In the genomic region with DNA sequence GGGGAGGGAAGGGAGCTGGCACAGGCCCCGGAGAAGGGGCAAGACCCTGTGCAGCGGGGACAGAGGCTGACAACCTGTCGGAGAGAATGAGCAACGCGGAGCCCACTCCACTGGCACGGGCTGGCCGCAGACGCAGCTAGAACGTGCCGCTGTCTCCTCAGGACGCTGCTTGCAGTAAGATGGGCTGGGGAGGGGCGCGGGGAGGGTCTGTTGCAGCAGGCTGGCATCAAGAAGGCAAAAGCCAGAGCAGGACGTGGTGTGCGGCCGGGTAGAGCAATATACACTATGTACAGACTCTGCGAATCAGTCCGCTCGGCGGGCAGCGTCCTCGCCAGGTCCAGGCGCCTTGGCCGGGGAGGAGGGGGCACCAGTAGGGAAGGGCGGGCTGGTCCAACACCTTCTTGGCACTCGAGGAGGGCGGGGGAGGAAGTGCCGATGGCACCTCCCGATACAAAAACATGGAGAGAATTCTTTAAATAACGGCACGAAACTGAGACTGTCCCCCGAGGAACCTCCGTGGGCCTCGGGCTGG, we compare ENCODE assay signal across 24 cellular contexts.
"Had no signal": no experiment of that assay in that cellular context is flagged by ENCODE, and none has a peak within 500 bp of the region (broad histone marks: within the 10 kb centered on the region; RNA-seq: fewer than 3 reads in every experiment).

No MANE protein-coding gene starts in this region.

- H3K4me3 ChIP-seq: gastrocnemius medialis, heart left ventricle, lung, transverse colon, vagina had no signal

- DNase-seq: activated CD4-positive, alpha-beta memory T cell treated with anti-CD3 and anti-CD28 coated beads for 36 hours; activated CD4-positive, alpha-beta T cell treated with anti-CD3 and anti-CD28 coated beads for 1 hour; activated CD8-positive, alpha-beta memory T cell treated with anti-CD3 and anti-CD28 coated beads, Interleukin-2, amount 10 ng/mL, durations not matched to agents 7 days and 5 days; activated gamma-delta T cell; activated naive CD8-positive, alpha-beta T cell treated with anti-CD3 and anti-CD28 coated beads for 36 hours; activated T-cell treated with anti-CD3 and anti-CD28 coated beads, Interleukin-2, amount 50 U/mL, for 1 hour; amygdala; cortex of kidney; erythroblast; gastrocnemius medialis; immature natural killer cell; left cardiac atrium; stimulated activated CD4-positive, alpha-beta T cell treated with anti-CD3 and anti-CD28 coated beads, Interleukin-2, amount 100 ng/mL, for 48 hours; stimulated activated naive B cell treated with anti-CD40 and anti-IgM and Interleukin-4, amounts not matched to agents 10 μg/mL and 1 μg/mL and 100 μg/mL, for 72 hours; substantia nigra; T1000; transverse colon had no signal

- H3K9me3 Mint-ChIP-seq: activated CD4-positive, alpha-beta memory T cell treated with anti-CD3 and anti-CD28 coated beads for 36 hours; activated naive CD8-positive, alpha-beta T cell treated with anti-CD3 and anti-CD28 coated beads for 36 hours; brain; central memory CD8-positive, alpha-beta T cell; immature natural killer cell; mesothelial cell of epicardium; stimulated activated naive B cell treated with anti-CD40 and anti-IgM and Interleukin-4, amounts not matched to agents 10 μg/mL and 1 μg/mL and 100 μg/mL, for 72 hours had no signal

- H3K4me1 ChIP-seq: parathyroid adenoma had no signal

- H3K27ac Mint-ChIP-seq: activated CD8-positive, alpha-beta memory T cell treated with anti-CD3 and anti-CD28 coated beads, Interleukin-2, amount 10 ng/mL, durations not matched to agents 7 days and 5 days; activated naive CD8-positive, alpha-beta T cell treated with anti-CD3 and anti-CD28 coated beads for 36 hours; mesothelial cell of epicardium had no signal

- H3K27me3 Mint-ChIP-seq: activated CD4-positive, alpha-beta memory T cell treated with anti-CD3 and anti-CD28 coated beads for 36 hours; activated CD8-positive, alpha-beta memory T cell treated with anti-CD3 and anti-CD28 coated beads, Interleukin-2, amount 10 ng/mL, durations not matched to agents 7 days and 5 days; activated naive CD8-positive, alpha-beta T cell treated with anti-CD3 and anti-CD28 coated beads for 36 hours; brain; central memory CD8-positive, alpha-beta T cell; stimulated activated naive B cell treated with anti-CD40 and anti-IgM and Interleukin-4, amounts not matched to agents 10 μg/mL and 1 μg/mL and 100 μg/mL, for 72 hours had no signal

- H3K9me3 ChIP-seq: gastrocnemius medialis, heart left ventricle, transverse colon, vagina had no signal

- H3K9ac ChIP-seq: parathyroid adenoma had no signal

- H3K4me3 Mint-ChIP-seq: activated CD4-positive, alpha-beta memory T cell treated with anti-CD3 and anti-CD28 coated beads for 36 hours; activated CD8-positive, alpha-beta memory T cell treated with anti-CD3 and anti-CD28 coated beads, Interleukin-2, amount 10 ng/mL, durations not matched to agents 7 days and 5 days; activated naive CD8-positive, alpha-beta T cell treated with anti-CD3 and anti-CD28 coated beads for 36 hours; brain; central memory CD8-positive, alpha-beta T cell; immature natural killer cell; mesothelial cell of epicardium had no signal

- H3K27ac ChIP-seq: gastrocnemius medialis, heart left ventricle, parathyroid adenoma, transverse colon, vagina had no signal

- H3K27me3 ChIP-seq: gastrocnemius medialis, heart left ventricle, transverse colon, vagina had no signal

- H2AFZ ChIP-seq: parathyroid adenoma had no signal

- ATAC-seq: activated CD8-positive, alpha-beta memory T cell treated with anti-CD3 and anti-CD28 coated beads, Interleukin-2, amount 10 ng/mL, durations not matched to agents 7 days and 5 days; gastrocnemius medialis; heart left ventricle; left cardiac atrium had no signal
